ENCODE assay signal across 8 cellular contexts in genomic region chrX:37746268-37746931, GRCh38. TPM values are rescaled to one million over a fixed set of nuclear protein-coding genes. Genes with fewer than 3 reads are reported as not detected.
DNase-seq lines count a peak whose midpoint lies in the region; ATAC-seq, FAIRE-seq and TF ChIP-seq lines count a peak whose summit lies in the region.

No MANE protein-coding gene starts in this region.

- H3K36me3 Mint-ChIP-seq in activated naive CD8-positive, alpha-beta T cell: no peaks in the 10 kb centered on the region

- peak; percentile 99 for FAIRE-seq in GM12891 (lab: Jason Lieb, UNC)

- TF ChIP-seq POLR2A in GM12891 (IDR thresholded peaks at IDR 0.05; ENCODE audit: low read depth, low read length): no peak
- TF ChIP-seq POLR2A in gastroesophageal sphincter (IDR thresholded peaks at IDR 0.05): no peak

- ATAC-seq in GM21390 (IDR thresholded peaks at IDR 0.05; ENCODE audit: unreplicated experiment): peak; percentile 93
- peak; percentile 89 for ATAC-seq in HG03521 (IDR thresholded peaks at IDR 0.05; ENCODE audit: unreplicated experiment)
- no peak for ATAC-seq in gastroesophageal sphincter

- H3K4me3 ChIP-seq in gastroesophageal sphincter: no peak overlapping the region
- no peak overlapping the region for H3K4me3 ChIP-seq in SJCRH30

- no peak for DNase-seq in GM12891 (ENCODE audit: insufficient read length, low spot score)
- DNase-seq in NCI-H187 (lab: John Stamatoyannopoulos, UW): no peak
- DNase-seq in NCI-H1930 (lab: John Stamatoyannopoulos, UW): no peak
- no peak for DNase-seq in SJCRH30

- TF ChIP-seq CTCF in gastroesophageal sphincter (IDR thresholded peaks at IDR 0.05): no peak

- no peaks in the 10 kb centered on the region for H3K9me3 ChIP-seq in gastroesophageal sphincter
- no peaks in the 10 kb centered on the region for H3K9me3 ChIP-seq in SJCRH30 (replicated peaks)

- H3K4me1 Mint-ChIP-seq in activated naive CD8-positive, alpha-beta T cell (ENCODE audit: low read depth): peaks cover 17% of the 10 kb centered on the region

- H3K4me1 ChIP-seq in gastroesophageal sphincter (no peaks in the 10 kb centered on the region), SJCRH30 (no peaks in the 10 kb centered on the region)

- no peak overlapping the region for H3K27ac ChIP-seq in gastroesophageal sphincter
- H3K27ac ChIP-seq in SJCRH30: no peak overlapping the region

- H3K27me3 ChIP-seq in gastroesophageal sphincter: no peaks in the 10 kb centered on the region
- no peaks in the 10 kb centered on the region for H3K27me3 ChIP-seq in SJCRH30

- H3K27ac Mint-ChIP-seq in activated naive CD8-positive, alpha-beta T cell: peak overlapping the region; percentile 64

- TF ChIP-seq EP300 in gastroesophageal sphincter (IDR thresholded peaks at IDR 0.05): no peak

- 59 to 88% methylated on average over 2 to 3 of the region's 7 CpGs for WGBS in gastroesophageal sphincter (ENCODE audit: low coverage in 1 of 2), 2 donors

- H3K27me3 Mint-ChIP-seq in activated naive CD8-positive, alpha-beta T cell: no peaks in the 10 kb centered on the region

- no peaks in the 10 kb centered on the region for H3K9me3 Mint-ChIP-seq in activated naive CD8-positive, alpha-beta T cell (ENCODE audit: low read depth)

- no peaks in the 10 kb centered on the region for H3K36me3 ChIP-seq in gastroesophageal sphincter
- H3K36me3 ChIP-seq in SJCRH30: no peaks in the 10 kb centered on the region

- no peak overlapping the region for H3K4me3 Mint-ChIP-seq in activated naive CD8-positive, alpha-beta T cell

TF ChIP-seq in GM12891, 5 proteins besides CTCF, POLR2A, EP300 and RAD21:
- TF ChIP-seq POU2F2 (IDR thresholded peaks at IDR 0.05; ENCODE audit: low read depth, low read length) (no peak), TAF1 (IDR thresholded peaks at IDR 0.05; ENCODE audit: low read depth, low read length) (no peak), POLR2AphosphoS5 (IDR thresholded peaks at IDR 0.05; ENCODE audit: low read depth, low read length) (no peak), SPI1 (IDR thresholded peaks at IDR 0.05; ENCODE audit: low read depth, low read length) (no peak), PAX5 (IDR thresholded peaks at IDR 0.05; ENCODE audit: insufficient read depth, low read length, severe bottlenecking) (no peak)

RNA-seq across cellular contexts. Expression of gene CYBB, which starts 33.5 kb away (rescaled TPM):
- polyA plus RNA-seq in GM12891 (2012; ENCODE audit: low read depth, missing spikeins): 24.7 TPM
- 10 to 100 TPM in 2 of 4 donors, 1 to 10 TPM in 2; 4.0 to 40.3 (median 19.6) TPM for total RNA-seq in gastroesophageal sphincter
- not detected in 2 replicates for total RNA-seq in SJCRH30 (2014; rRNA removed; shearing (Covaris generic))
